ENCODE assay signal across 1 cellular context in the genomic region with DNA sequence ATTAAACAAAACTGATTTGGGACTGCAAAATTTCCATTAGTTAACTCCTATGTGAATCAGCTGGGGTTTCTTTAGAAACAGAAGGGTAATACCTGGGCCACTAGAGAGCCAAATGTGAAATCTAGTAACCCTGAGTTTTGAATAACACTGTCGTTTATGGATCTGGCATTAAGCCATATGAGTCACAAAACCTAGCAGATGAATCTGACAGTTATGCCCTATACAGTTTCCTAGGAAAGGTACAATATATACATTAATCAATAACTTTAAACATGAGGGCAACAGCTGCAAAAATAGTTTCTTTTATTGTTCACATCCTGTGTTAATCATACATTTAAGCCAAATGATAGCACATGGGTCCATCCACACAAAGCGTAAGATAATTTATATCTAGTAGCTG.
TF ChIP-seq lines count a peak whose summit lies in the region.

No MANE protein-coding gene starts in this region.

TF ChIP-seq in HCT116, 20 proteins besides CTCF, POLR2A, EP300 and RAD21 (continued from another document):
- TF ChIP-seq, protein P1, sequence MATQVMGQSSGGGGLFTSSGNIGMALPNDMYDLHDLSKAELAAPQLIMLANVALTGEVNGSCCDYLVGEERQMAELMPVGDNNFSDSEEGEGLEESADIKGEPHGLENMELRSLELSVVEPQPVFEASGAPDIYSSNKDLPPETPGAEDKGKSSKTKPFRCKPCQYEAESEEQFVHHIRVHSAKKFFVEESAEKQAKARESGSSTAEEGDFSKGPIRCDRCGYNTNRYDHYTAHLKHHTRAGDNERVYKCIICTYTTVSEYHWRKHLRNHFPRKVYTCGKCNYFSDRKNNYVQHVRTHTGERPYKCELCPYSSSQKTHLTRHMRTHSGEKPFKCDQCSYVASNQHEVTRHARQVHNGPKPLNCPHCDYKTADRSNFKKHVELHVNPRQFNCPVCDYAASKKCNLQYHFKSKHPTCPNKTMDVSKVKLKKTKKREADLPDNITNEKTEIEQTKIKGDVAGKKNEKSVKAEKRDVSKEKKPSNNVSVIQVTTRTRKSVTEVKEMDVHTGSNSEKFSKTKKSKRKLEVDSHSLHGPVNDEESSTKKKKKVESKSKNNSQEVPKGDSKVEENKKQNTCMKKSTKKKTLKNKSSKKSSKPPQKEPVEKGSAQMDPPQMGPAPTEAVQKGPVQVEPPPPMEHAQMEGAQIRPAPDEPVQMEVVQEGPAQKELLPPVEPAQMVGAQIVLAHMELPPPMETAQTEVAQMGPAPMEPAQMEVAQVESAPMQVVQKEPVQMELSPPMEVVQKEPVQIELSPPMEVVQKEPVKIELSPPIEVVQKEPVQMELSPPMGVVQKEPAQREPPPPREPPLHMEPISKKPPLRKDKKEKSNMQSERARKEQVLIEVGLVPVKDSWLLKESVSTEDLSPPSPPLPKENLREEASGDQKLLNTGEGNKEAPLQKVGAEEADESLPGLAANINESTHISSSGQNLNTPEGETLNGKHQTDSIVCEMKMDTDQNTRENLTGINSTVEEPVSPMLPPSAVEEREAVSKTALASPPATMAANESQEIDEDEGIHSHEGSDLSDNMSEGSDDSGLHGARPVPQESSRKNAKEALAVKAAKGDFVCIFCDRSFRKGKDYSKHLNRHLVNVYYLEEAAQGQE (IDR thresholded peaks at IDR 0.05; ENCODE audit: low read depth), result no peak
- TF ChIP-seq CBX3 (IDR thresholded peaks at IDR 0.05; ENCODE audit: low read depth), result no peak
- TF ChIP-seq YY1 (IDR thresholded peaks at IDR 0.05; ENCODE audit: extremely low read depth, insufficient replicate concordance, low read depth, low read length), result no peak
- TF ChIP-seq, protein P2, sequence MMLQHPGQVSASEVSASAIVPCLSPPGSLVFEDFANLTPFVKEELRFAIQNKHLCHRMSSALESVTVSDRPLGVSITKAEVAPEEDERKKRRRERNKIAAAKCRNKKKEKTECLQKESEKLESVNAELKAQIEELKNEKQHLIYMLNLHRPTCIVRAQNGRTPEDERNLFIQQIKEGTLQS (IDR thresholded peaks at IDR 0.05), result no peak
- no peak for TF ChIP-seq SIN3A (IDR thresholded peaks at IDR 0.05; ENCODE audit: low read depth)
- TF ChIP-seq EZH2phosphoT487 (IDR thresholded peaks at IDR 0.05; ENCODE audit: borderline replicate concordance), result no peak
- no peak for TF ChIP-seq CEBPB (IDR thresholded peaks at IDR 0.05; ENCODE audit: low read depth)
- TF ChIP-seq ELF1 (IDR thresholded peaks at IDR 0.05; ENCODE audit: borderline replicate concordance, low read depth), result no peak
- peak; percentile 23 for TF ChIP-seq TCF7L2 (IDR thresholded peaks at IDR 0.05; ENCODE audit: borderline replicate concordance, extremely low read depth, insufficient read depth, insufficient read length)
- TF ChIP-seq SRF (IDR thresholded peaks at IDR 0.05; ENCODE audit: low read depth), result no peak
- peak; percentile 42; the same call in 1 of the 2 replicates for TF ChIP-seq FOSL1 (IDR thresholded peaks at IDR 0.05; ENCODE audit: low read depth)
- TF ChIP-seq SP1 (IDR thresholded peaks at IDR 0.05; ENCODE audit: low read depth), result no peak
